ENCODE assay signal across 18 cellular contexts in the genomic region with DNA sequence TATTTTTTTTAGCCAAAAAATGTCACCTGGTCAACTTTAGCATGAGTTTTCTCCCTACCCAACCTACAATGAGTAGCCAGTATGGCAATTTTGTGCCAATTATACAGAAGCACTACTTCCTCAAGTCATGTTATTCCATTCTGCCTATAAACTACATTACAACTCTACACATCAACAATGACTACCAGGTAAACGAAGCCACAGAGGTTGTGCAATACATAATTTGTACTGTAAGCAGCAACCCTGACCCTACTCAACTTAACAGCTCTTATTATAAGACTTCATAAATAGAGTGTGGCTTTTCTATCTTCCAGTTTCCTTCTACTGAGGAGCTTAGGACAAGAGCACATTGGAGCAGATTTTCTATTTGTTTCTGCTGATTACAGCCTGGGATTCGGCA.
DNase-seq lines count a peak whose midpoint lies in the region; ATAC-seq, FAIRE-seq and TF ChIP-seq lines count a peak whose summit lies in the region.
"Had no signal": no experiment of that assay in that cellular context is flagged by ENCODE, and none has a peak within 500 bp of the region (broad histone marks: within the 10 kb centered on the region; RNA-seq: fewer than 3 reads in every experiment).

No MANE protein-coding gene starts in this region.

- H3K27me3 ChIP-seq in IMR-90 (ENCODE audit: control insufficient read depth, insufficient read depth, low read length): no peaks in the 10 kb centered on the region
- H3K27me3 ChIP-seq in bronchial epithelial cell (ENCODE audit: control insufficient read depth, insufficient read depth, low read length): no peaks in the 10 kb centered on the region

- DNase-seq in HuH-7 (ENCODE audit: low spot score) (peak; percentile 2), IMR-90 (no peak), bronchial epithelial cell (ENCODE audit: low read depth) (peak; percentile 21), mucosa of descending colon (no peak), coronary artery (ENCODE audit: low spot score) (no peak), T-helper 17 cell (no peak)
- DNase-seq: Caco-2; CD4-positive, CD25-positive, alpha-beta regulatory T cell; CD8-positive, alpha-beta T cell; DMS153; DND-41; GOT3; HFFc6 had no signal

- no peak overlapping the region for H2BK20ac ChIP-seq in IMR-90 (ENCODE audit: low read depth, low read length)

- no peak overlapping the region for H3K56ac ChIP-seq in IMR-90 (ENCODE audit: extremely low read depth, insufficient read depth, low read length)

- no peak overlapping the region for H2BK120ac ChIP-seq in IMR-90 (ENCODE audit: low read depth, low read length)

- no peaks in the 10 kb centered on the region for H3K9me1 ChIP-seq in IMR-90 (ENCODE audit: insufficient read depth, low read length)

- no peaks in the 10 kb centered on the region for H3K36me3 Mint-ChIP-seq in T-helper 17 cell (ENCODE audit: low read depth)
- H3K36me3 Mint-ChIP-seq: CD4-positive, CD25-positive, alpha-beta regulatory T cell; CD8-positive, alpha-beta T cell had no signal

- CTCF ChIA-PET in IMR-90 (lab: Yijun Ruan, JAX): no interaction called here

- H3K23ac ChIP-seq in IMR-90 (ENCODE audit: low read depth, low read length): no peak overlapping the region

- no peak overlapping the region for H2AK5ac ChIP-seq in IMR-90 (ENCODE audit: low read depth, low read length)

- H3K4me3 ChIP-seq in IMR-90 (ENCODE audit: insufficient read depth, low read depth, low read length): no peak overlapping the region
- no peak overlapping the region for H3K4me3 ChIP-seq in bronchial epithelial cell (ENCODE audit: low read depth, low read length)
- H3K4me3 ChIP-seq in mucosa of descending colon: no peak overlapping the region
- no peak overlapping the region for H3K4me3 ChIP-seq in coronary artery
- H3K4me3 ChIP-seq: HAP-1 had no signal

- intact Hi-C loops in IMR-90 (cut with micrococcal nuclease): no loop called here
- intact Hi-C loops in mucosa of descending colon (cut with DNase I, micrococcal nuclease): no loop called here

- H3K4ac ChIP-seq in IMR-90 (ENCODE audit: low read depth, low read length): no peak overlapping the region

- H3K9me3 ChIP-seq in IMR-90 (ENCODE audit: control insufficient read depth, insufficient read depth, low read length) (peaks cover 3% of the 10 kb centered on the region; the same call in 1 of the 2 replicates), mucosa of descending colon (no peaks in the 10 kb centered on the region), T-helper 17 cell (ENCODE audit: control insufficient read depth, low read length, poor library complexity, severe bottlenecking) (no peaks in the 10 kb centered on the region)
- H3K9me3 ChIP-seq: Caco-2, HAP-1 had no signal

- H2BK5ac ChIP-seq in IMR-90 (ENCODE audit: low read depth, low read length, poor library complexity, severe bottlenecking): no peak overlapping the region

- H4K5ac ChIP-seq in IMR-90 (ENCODE audit: low read depth, low read length): no peak overlapping the region

- no peak overlapping the region for H4K8ac ChIP-seq in IMR-90 (ENCODE audit: low read depth in 2 of 2, low read length in 2 of 2)

- H3K79me1 ChIP-seq in IMR-90 (ENCODE audit: low read depth in 1 of 2, low read length in 2 of 2): no peaks in the 10 kb centered on the region

- no peak for FAIRE-seq in bronchial epithelial cell (lab: Jason Lieb, UNC)
- FAIRE-seq: G401.6, GM12892, H54 had no signal

- no peak for TF ChIP-seq RAD21 in IMR-90 (IDR thresholded peaks at IDR 0.05; ENCODE audit: low read length)

- H3K9ac ChIP-seq in IMR-90 (ENCODE audit: low read depth, low read length): no peak overlapping the region

- no peak overlapping the region for H2AFZ ChIP-seq in IMR-90 (replicated peaks; ENCODE audit: low read length, poor library complexity)

- no peaks in the 10 kb centered on the region for H3K4me1 Mint-ChIP-seq in T-helper 17 cell
- H3K4me1 Mint-ChIP-seq: CD4-positive, CD25-positive, alpha-beta regulatory T cell had no signal

- ATAC-seq in IMR-90 (ENCODE audit: low read depth): no peak
- peak; percentile 59 for ATAC-seq in mucosa of descending colon
- no peak for ATAC-seq in T-helper 17 cell
- ATAC-seq: CD8-positive, alpha-beta T cell had no signal

- no peak overlapping the region for H3K4me3 Mint-ChIP-seq in T-helper 17 cell
- H3K4me3 Mint-ChIP-seq: CD4-positive, CD25-positive, alpha-beta regulatory T cell; CD8-positive, alpha-beta T cell; HFFc6 had no signal

- no peak overlapping the region for H3K27ac Mint-ChIP-seq in T-helper 17 cell
- H3K27ac Mint-ChIP-seq: CD4-positive, CD25-positive, alpha-beta regulatory T cell; CD8-positive, alpha-beta T cell; HFFc6 had no signal

- H2BK15ac ChIP-seq in IMR-90 (ENCODE audit: low read depth, low read length): no peak overlapping the region

- H3K27me3 Mint-ChIP-seq in T-helper 17 cell: no peaks in the 10 kb centered on the region
- H3K27me3 Mint-ChIP-seq: CD4-positive, CD25-positive, alpha-beta regulatory T cell had no signal

- H3K4me2 ChIP-seq in IMR-90 (ENCODE audit: low read depth, low read length): no peak overlapping the region

- in situ Hi-C loops in IMR-90 (cut with MboI; ENCODE audit: low sequenced_read_pairs): no loop called here

- H3K18ac ChIP-seq in IMR-90 (ENCODE audit: low read depth, low read length): no peak overlapping the region

- BruUV-seq in IMR-90 (replicated peaks; lab: Mats Ljungman, UMichigan): no TSS peak

- H3K36me3 ChIP-seq in IMR-90 (ENCODE audit: control insufficient read depth, insufficient read depth, low read length) (no peaks in the 10 kb centered on the region), bronchial epithelial cell (ENCODE audit: control insufficient read depth, insufficient read depth, low read length) (no peaks in the 10 kb centered on the region), mucosa of descending colon (ENCODE audit: low read depth) (no peaks in the 10 kb centered on the region)
- H3K36me3 ChIP-seq: HAP-1 had no signal

- H2AK9ac ChIP-seq in IMR-90 (replicated peaks; ENCODE audit: low read depth, low read length, poor library complexity): no peak overlapping the region

- no peaks in the 10 kb centered on the region for H4K20me1 ChIP-seq in IMR-90 (ENCODE audit: insufficient read depth, low read length)

- TF ChIP-seq CTCF in IMR-90 (conservative IDR thresholded peaks at IDR 0.05; ENCODE audit: low read depth, low read length): no peak
- TF ChIP-seq CTCF in bronchial epithelial cell (IDR thresholded peaks at IDR 0.05; ENCODE audit: insufficient read depth, low read length, severe bottlenecking): no peak
- TF ChIP-seq CTCF in mucosa of descending colon (IDR thresholded peaks at IDR 0.05): no peak
- no peak for TF ChIP-seq CTCF in coronary artery (IDR thresholded peaks at IDR 0.05)

- no peak overlapping the region for H3K14ac ChIP-seq in IMR-90 (replicated peaks; ENCODE audit: low read depth, low read length)

- no peaks in the 10 kb centered on the region for H3K4me1 ChIP-seq in IMR-90 (ENCODE audit: control insufficient read depth, insufficient read depth, low read length)
- H3K4me1 ChIP-seq in mucosa of descending colon (ENCODE audit: low read depth): no peaks in the 10 kb centered on the region
- H3K4me1 ChIP-seq: HAP-1 had no signal

- H4K91ac ChIP-seq in IMR-90 (ENCODE audit: insufficient read depth, low read depth, low read length): no peak overlapping the region

- POLR2A ChIA-PET in IMR-90 (lab: Charles Lee; ENCODE audit: unreplicated experiment): no interaction called here

- dilution Hi-C loops in IMR-90 (cut with HindIII; ENCODE audit: low sequenced_read_pairs, unreplicated experiment): no loop called here

- TF ChIP-seq POLR2A in IMR-90 (IDR thresholded peaks at IDR 0.05; ENCODE audit: low read depth, low read length): no peak

- WGBS in IMR-90 (ENCODE audit: extremely low coverage in 2 of 2, insufficient read length in 1 of 2), 2 experiments: no CpG with 5 or more reads among the region's 2 CpGs

- H3K27ac ChIP-seq in IMR-90 (ENCODE audit: insufficient read depth, low read length): no peak overlapping the region
- H3K27ac ChIP-seq in coronary artery: no peak overlapping the region
- H3K27ac ChIP-seq: C4-2B had no signal

TF ChIP-seq in IMR-90, 13 proteins besides CTCF, POLR2A, EP300 and RAD21:
- TF ChIP-seq CEBPB (IDR thresholded peaks at IDR 0.05; ENCODE audit: low read depth, low read length) (peak; percentile 52), MXI1 (IDR thresholded peaks at IDR 0.05; ENCODE audit: borderline replicate concordance, low read depth, low read length) (no peak)

Comparison
In these comparisons a context has a peak if more than half of its experiments do, and no peak if none do; other contexts are left out.
1. DNase-seq: peak in HuH-7 (single experiment) and bronchial epithelial cell (single experiment); none in IMR-90 (single experiment), mucosa of descending colon (0 of 3), coronary artery (single experiment) and T-helper 17 cell (0 of 3).